ENCODE assay signal across 4 cellular contexts in genomic region chr7:46411236-46411635, GRCh38.
"Had no signal": no experiment of that assay in that cellular context is flagged by ENCODE, and none has a peak within 500 bp of the region (broad histone marks: within the 10 kb centered on the region; RNA-seq: fewer than 3 reads in every experiment).

No MANE protein-coding gene starts in this region.

- H3K36me3 Mint-ChIP-seq: IgD-negative memory B cell had no signal

- H3K27me3 Mint-ChIP-seq: IgD-negative memory B cell had no signal

- H3K4me2 ChIP-seq: GM23338 had no signal

- H3K4me3 ChIP-seq: GM23338 had no signal

- H3K27ac Mint-ChIP-seq: GM23338, H9, IgD-negative memory B cell had no signal

- H3K4me3 Mint-ChIP-seq: GM23338, H9, IgD-negative memory B cell had no signal

- H3K9me3 Mint-ChIP-seq: GM23338, H9 had no signal

- ATAC-seq: GM23338 had no signal

- DNase-seq: H9, HCEC 1CT had no signal

- H3K4me1 Mint-ChIP-seq: IgD-negative memory B cell had no signal

- H2AFZ ChIP-seq: GM23338 had no signal
